ENCODE assay signal across 1 cellular context in genomic region chr13:86051134-86052103, GRCh38.
TF ChIP-seq lines count a peak whose summit lies in the region.

No MANE protein-coding gene starts in this region.

TF ChIP-seq in WTC11, 78 proteins besides CTCF, POLR2A, EP300 and RAD21 (continued from another document):
- no peak for TF ChIP-seq AFF4 (CRISPR knock-in tag; IDR thresholded peaks at IDR 0.05; ENCODE audit: borderline replicate concordance)
- no peak for TF ChIP-seq IRF2 (CRISPR knock-in tag; IDR thresholded peaks at IDR 0.05; ENCODE audit: borderline replicate concordance, low read depth)
- no peak for TF ChIP-seq STAT6 (CRISPR knock-in tag; conservative IDR thresholded peaks at IDR 0.05; ENCODE audit: low read depth)
- TF ChIP-seq ZMAT4 (CRISPR knock-in tag; IDR thresholded peaks at IDR 0.05) = no peak
